Comparison of ENCODE assay signal across 12 cellular contexts in the genomic region with DNA sequence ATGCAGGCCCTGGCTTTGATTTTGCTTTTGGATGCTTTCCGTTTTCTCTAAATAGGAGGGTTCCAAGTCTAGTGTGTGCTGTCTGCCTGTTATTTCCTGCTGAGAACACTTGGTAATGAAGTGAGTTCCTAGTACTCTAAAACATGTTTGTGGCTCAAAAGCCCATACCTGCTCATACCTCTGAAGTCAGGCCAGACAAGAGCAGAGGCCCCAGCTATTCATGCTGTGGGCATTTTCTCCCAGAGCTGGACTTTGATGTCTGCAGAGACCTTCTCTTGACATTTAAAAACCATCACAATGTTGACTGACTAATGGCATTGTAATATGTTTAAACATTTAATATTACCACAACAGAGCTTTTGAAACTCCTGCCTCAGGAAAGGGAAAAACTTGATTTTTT.
DNase-seq lines count a peak whose midpoint lies in the region; ATAC-seq and TF ChIP-seq lines count a peak whose summit lies in the region.
"Had no signal": no experiment of that assay in that cellular context is flagged by ENCODE, and none has a peak within 500 bp of the region (broad histone marks: within the 10 kb centered on the region; RNA-seq: fewer than 3 reads in every experiment).

No MANE protein-coding gene starts in this region.

- no peaks in the 10 kb centered on the region for H3K36me3 ChIP-seq in BLaER1 treated with 17β-estradiol and CSF1 and Interleukin-3, amounts not matched to agents 10 nM and 100 nM
- no peaks in the 10 kb centered on the region for H3K36me3 ChIP-seq in ascending aorta
- no peaks in the 10 kb centered on the region for H3K36me3 ChIP-seq in right atrium auricular region
- H3K36me3 ChIP-seq: SJCRH30 had no signal

- peak overlapping the region in 9 of 11 experiments; percentile 6 to 53 (median 29); a peak in 12 of 22 replicates for H3K4me2 ChIP-seq in BLaER1 treated with 17β-estradiol and CSF1 and Interleukin-3, amounts not matched to agents 10 nM and 100 nM

- intact Hi-C loops in ascending aorta (cut with DNase I) (no loop called here), sciatic nerve (cut with DNase I) (no loop called here)

- no peaks in the 10 kb centered on the region for H4K20me1 ChIP-seq in BLaER1 treated with 17β-estradiol and CSF1 and Interleukin-3, amounts not matched to agents 10 nM and 100 nM

- H3K27ac ChIP-seq in BLaER1 treated with 17β-estradiol and CSF1 and Interleukin-3, amounts not matched to agents 10 nM and 100 nM, result no peak overlapping the region
- H3K27ac ChIP-seq in ascending aorta, result peak overlapping the region; percentile 34 to 45
- H3K27ac ChIP-seq in right atrium auricular region, result peak overlapping the region; percentile 68 to 72
- H3K27ac ChIP-seq: SJCRH30 had no signal

- no peak overlapping the region for H3K4me3 ChIP-seq in BLaER1 treated with 17β-estradiol and CSF1 and Interleukin-3, amounts not matched to agents 10 nM and 100 nM
- H3K4me3 ChIP-seq in ascending aorta, result no peak overlapping the region
- no peak overlapping the region for H3K4me3 ChIP-seq in right atrium auricular region
- H3K4me3 ChIP-seq: SJCRH30 had no signal

- peak; percentile 75 for ATAC-seq in sciatic nerve

- TF ChIP-seq CTCF in ascending aorta (IDR thresholded peaks at IDR 0.05), result no peak
- no peak for TF ChIP-seq CTCF in right atrium auricular region (IDR thresholded peaks at IDR 0.05)

- DNase-seq in ascending aorta (ENCODE audit: low spot score in 2 of 2) (no peak), right atrium auricular region (ENCODE audit: low spot score) (no peak), sciatic nerve (ENCODE audit: low spot score) (no peak), NCI-H510A (lab: John Stamatoyannopoulos, UW) (no peak), medulla oblongata (ENCODE audit: extremely low spot score) (no peak), amniotic stem cell (lab: John Stamatoyannopoulos, UW) (no peak), DMS 273 treated with DMSO at 0.1 percent for 48 hours (lab: John Stamatoyannopoulos, UW) (no peak)
- DNase-seq: activated effector memory CD4-positive, alpha-beta T cell treated with Interleukin-2 at 50 U/mL for 16 hours; midbrain; NCI-H524 treated with DMSO at 0.1 percent for 48 hours; SJCRH30 had no signal

- H3K9ac ChIP-seq in BLaER1 treated with 17β-estradiol and CSF1 and Interleukin-3, amounts not matched to agents 10 nM and 100 nM, result no peak overlapping the region

- H3K27me3 ChIP-seq in BLaER1 treated with 17β-estradiol and CSF1 and Interleukin-3, amounts not matched to agents 10 nM and 100 nM, result no peaks in the 10 kb centered on the region
- no peaks in the 10 kb centered on the region for H3K27me3 ChIP-seq in ascending aorta
- H3K27me3 ChIP-seq in right atrium auricular region, result no peaks in the 10 kb centered on the region
- H3K27me3 ChIP-seq: SJCRH30 had no signal

- peaks cover 0 to 14% (median 9%) of the 10 kb centered on the region in 10 experiments; a peak in 10 of 20 replicates for H3K4me1 ChIP-seq in BLaER1 treated with 17β-estradiol and CSF1 and Interleukin-3, amounts not matched to agents 10 nM and 100 nM
- H3K4me1 ChIP-seq in ascending aorta (peaks cover 0 to 12% of the 10 kb centered on the region in 2 donors), right atrium auricular region (peaks cover 0 to 41% of the 10 kb centered on the region in 2 donors)
- H3K4me1 ChIP-seq: SJCRH30 had no signal

- peaks cover 0 to 9% (median 0%) of the 10 kb centered on the region in 11 experiments; a peak in 4 of 22 replicates for H3K9me3 ChIP-seq in BLaER1 treated with 17β-estradiol and CSF1 and Interleukin-3, amounts not matched to agents 10 nM and 100 nM (replicated peaks in 1 of 11)
- H3K9me3 ChIP-seq in ascending aorta (no peaks in the 10 kb centered on the region), right atrium auricular region (no peaks in the 10 kb centered on the region)
- H3K9me3 ChIP-seq: SJCRH30 had no signal

Comparison
In these comparisons a context has a peak if more than half of its experiments do, and no peak if none do; other contexts are left out.
1. H3K27ac ChIP-seq: peak in ascending aorta (2 of 2) and right atrium auricular region (2 of 2); none in BLaER1 treated with 17β-estradiol and CSF1 and Interleukin-3, amounts not matched to agents 10 nM and 100 nM (0 of 11).